Comparison of ENCODE assay signal across 1 cellular context in genomic region chr9:135951889-135952663, GRCh38.
A peak's percentile ranks its signal among the peaks of the same experiment; 100 is the strongest.
TF ChIP-seq lines count a peak whose summit lies in the region.

No MANE protein-coding gene starts in this region.

TF ChIP-seq in K562, 482 proteins besides CTCF, POLR2A, EP300 and RAD21 (continued from another document and continues in another):
- TF ChIP-seq NKRF (IDR thresholded peaks at IDR 0.05; ENCODE audit: borderline replicate concordance): peak; percentile 67; the same call in 1 of the 2 replicates
- TF ChIP-seq MAFG (tag; conservative IDR thresholded peaks at IDR 0.05): no peak
- no peak for TF ChIP-seq XRCC4 (IDR thresholded peaks at IDR 0.05; ENCODE audit: extremely low read depth, insufficient read depth, insufficient read length)
- no peak for TF ChIP-seq ZNF224 (CRISPR knock-in tag; IDR thresholded peaks at IDR 0.05)
- 0 out of 2 replicates have a peak, but pooled peaks have one; percentile 40 for TF ChIP-seq CBX1 (IDR thresholded peaks at IDR 0.05; ENCODE audit: low read depth)
- TF ChIP-seq ATF6 (CRISPR knock-in tag; IDR thresholded peaks at IDR 0.05): peak; percentile 60; the same call in 1 of the 2 replicates
- no peak for TF ChIP-seq RERE (CRISPR knock-in tag; IDR thresholded peaks at IDR 0.05; ENCODE audit: borderline replicate concordance)
- no peak for TF ChIP-seq POLR2H (tag; IDR thresholded peaks at IDR 0.05; ENCODE audit: low read depth)
- no peak for TF ChIP-seq CCAR2 (IDR thresholded peaks at IDR 0.05; ENCODE audit: low read depth, low read length)
- peak; percentile 51; the same call in 1 of the 2 replicates for TF ChIP-seq BCL6 (CRISPR knock-in tag; IDR thresholded peaks at IDR 0.05)
- TF ChIP-seq HMGXB4 (CRISPR knock-in tag; IDR thresholded peaks at IDR 0.05): 0 out of 2 replicates have a peak, but pooled peaks have one; percentile 50
- TF ChIP-seq PCBP1 (IDR thresholded peaks at IDR 0.05; ENCODE audit: low read depth, low read length, poor library complexity, severe bottlenecking): no peak
- peak; percentile 98 for TF ChIP-seq RNF2 (IDR thresholded peaks at IDR 0.05)
- no peak for TF ChIP-seq ZNF253 (CRISPR knock-in tag; conservative IDR thresholded peaks at IDR 0.05)
- TF ChIP-seq FOXJ2 (tag; IDR thresholded peaks at IDR 0.05): peak; percentile 62; the same call in 1 of the 2 replicates
- no peak for TF ChIP-seq FOXP4 (CRISPR knock-in tag; IDR thresholded peaks at IDR 0.05; ENCODE audit: borderline replicate concordance)
- peak; percentile 57; the same call in 1 of the 2 replicates for TF ChIP-seq ARID4B (CRISPR knock-in tag; IDR thresholded peaks at IDR 0.05)
- no peak for TF ChIP-seq PTTG1 (tag; IDR thresholded peaks at IDR 0.05; ENCODE audit: low read depth)
- TF ChIP-seq MTA1 (IDR thresholded peaks at IDR 0.05; ENCODE audit: borderline replicate concordance): no peak; the same call in 1 of the 2 replicates
- TF ChIP-seq ZNF449 (CRISPR knock-in tag; IDR thresholded peaks at IDR 0.05): peak; percentile 72
- no peak for TF ChIP-seq NUFIP1 (IDR thresholded peaks at IDR 0.05; ENCODE audit: partially characterized antibody)
- no peak for TF ChIP-seq PRDM10 (IDR thresholded peaks at IDR 0.05; ENCODE audit: partially characterized antibody)
- no peak for TF ChIP-seq ZZZ3 (IDR thresholded peaks at IDR 0.05)
- TF ChIP-seq JUNB (CRISPR knock-in tag; conservative IDR thresholded peaks at IDR 0.05): peak; percentile 60
- peak; percentile 100 for TF ChIP-seq TCF3 (CRISPR knock-in tag; IDR thresholded peaks at IDR 0.05)
- TF ChIP-seq CBX8 (IDR thresholded peaks at IDR 0.05; ENCODE audit: borderline replicate concordance, extremely low read depth, low read depth, low read length, poor library complexity, severe bottlenecking): no peak
